In the genomic region with DNA sequence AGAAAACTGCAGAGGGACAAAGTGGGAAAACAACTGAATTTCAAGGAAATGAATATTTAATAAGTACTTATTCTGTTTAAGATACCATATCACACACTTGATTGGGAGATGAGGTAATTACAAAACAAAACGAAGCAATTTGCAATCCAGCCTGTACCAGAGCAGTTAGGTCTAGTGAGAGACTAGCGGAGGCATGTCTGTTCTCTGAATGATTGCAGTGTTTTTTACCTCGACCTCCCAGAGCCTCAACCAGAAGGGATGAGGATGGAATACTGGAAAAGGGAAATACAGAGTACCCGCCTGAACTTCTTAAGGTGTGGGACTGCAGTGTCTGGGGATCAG, we compare ENCODE assay signal across 8 cellular contexts. TPM values are rescaled to one million over a fixed set of nuclear protein-coding genes. Genes with fewer than 3 reads are reported as not detected.
DNase-seq lines count a peak whose midpoint lies in the region; ATAC-seq lines count a peak whose summit lies in the region.

No MANE protein-coding gene starts in this region.

- H3K4me1 ChIP-seq in muscle layer of duodenum (ENCODE audit: control insufficient read depth in 1 of 2, insufficient read depth in 2 of 2, low read length in 2 of 2) (peaks cover 0 to 20% of the 10 kb centered on the region in 2 donors), aorta (ENCODE audit: control insufficient read depth in 1 of 2, insufficient read depth in 2 of 2, low read length in 2 of 2) (peaks cover 0 to 10% of the 10 kb centered on the region in 2 donors)
- no peaks in the 10 kb centered on the region for H3K4me1 ChIP-seq in effector memory CD4-positive, alpha-beta T cell (ENCODE audit: control insufficient read depth, insufficient read depth, low read length, poor library complexity, severe bottlenecking)

- H3K36me3 ChIP-seq in muscle layer of duodenum (ENCODE audit: control insufficient read depth in 1 of 2, insufficient read depth in 2 of 2, low read length in 2 of 2), result no peaks in the 10 kb centered on the region
- H3K36me3 ChIP-seq in aorta (ENCODE audit: control insufficient read depth in 1 of 2, insufficient read depth in 2 of 2, low read length in 1 of 2), result no peaks in the 10 kb centered on the region
- H3K36me3 ChIP-seq in effector memory CD4-positive, alpha-beta T cell (ENCODE audit: control insufficient read depth, insufficient read depth, low read length), result no peaks in the 10 kb centered on the region

- no peak for DNase-seq in Right ventricle myocardium inferior (ENCODE audit: missing footprints)
- DNase-seq in cardiac septum (ENCODE audit: low spot score), result no peak
- DNase-seq in aorta, result no peak
- DNase-seq in NCI-H748 (lab: John Stamatoyannopoulos, UW; ENCODE audit: unreplicated experiment), result no peak
- DNase-seq in HUDEP-2 (lab: John Stamatoyannopoulos, UW; ENCODE audit: unreplicated experiment in 76 of 76), result no peak
- DNase-seq in effector memory CD4-positive, alpha-beta T cell, result no peak

- H3K27ac ChIP-seq in cingulate gyrus (ENCODE audit: low read depth, low read length) (peak overlapping the region; percentile 78), muscle layer of duodenum (ENCODE audit: low read length) (peak overlapping the region; percentile 11), aorta (ENCODE audit: low read depth in 1 of 2, low read length in 2 of 2) (peak overlapping the region; percentile 48 to 72)
- H3K27ac ChIP-seq in effector memory CD4-positive, alpha-beta T cell (ENCODE audit: insufficient read depth, low read length, poor library complexity, severe bottlenecking), result no peak overlapping the region

- WGBS in aorta, 2 donors, result 59 to 61% methylated on average over 4 of the region's 4 CpGs

- intact Hi-C loops in Right ventricle myocardium inferior (cut with DNase I), result loop anchor here (2.0 kb wide), 1 partner anchor 60 kb away; the partner anchor contains the start of gene PIK3CB
- intact Hi-C loops in cardiac septum (cut with DNase I), result loop anchor here (5.0 kb wide), 2 partner anchors 57 to 137 kb away; partner anchors contain the start of gene PIK3CB
- intact Hi-C loops in aorta (cut with DNase I), result no loop called here

- ATAC-seq in Right ventricle myocardium inferior (peak; percentile 14), aorta (ENCODE audit: low FRiP score) (no peak)

- no peaks in the 10 kb centered on the region for H3K9me3 ChIP-seq in muscle layer of duodenum (ENCODE audit: control insufficient read depth in 1 of 2, low read length in 2 of 2)
- no peaks in the 10 kb centered on the region for H3K9me3 ChIP-seq in aorta (ENCODE audit: control insufficient read depth, low read length)
- H3K9me3 ChIP-seq in effector memory CD4-positive, alpha-beta T cell (ENCODE audit: control insufficient read depth, low read length), result no peaks in the 10 kb centered on the region

- H3K4me3 ChIP-seq in muscle layer of duodenum (ENCODE audit: low read depth in 1 of 2, low read length in 2 of 2), result no peak overlapping the region
- H3K4me3 ChIP-seq in aorta (ENCODE audit: low read length in 2 of 2), result no peak overlapping the region
- H3K4me3 ChIP-seq in effector memory CD4-positive, alpha-beta T cell (ENCODE audit: insufficient read depth, low read depth, low read length, poor library complexity, severe bottlenecking), result no peak overlapping the region

- H3K27me3 ChIP-seq in muscle layer of duodenum (ENCODE audit: low read depth, low read length) (no peaks in the 10 kb centered on the region), aorta (ENCODE audit: control insufficient read depth in 1 of 2, insufficient read depth in 2 of 2, low read length in 1 of 2) (peaks cover 0 to 1% of the 10 kb centered on the region in 2 donors)
- no peaks in the 10 kb centered on the region for H3K27me3 ChIP-seq in effector memory CD4-positive, alpha-beta T cell (replicated peaks; ENCODE audit: control insufficient read depth, insufficient read depth, low read length, poor library complexity, severe bottlenecking)

RNA-seq across cellular contexts. Expression of gene PIK3CB, which starts 59.5 kb away (rescaled TPM):
- total RNA-seq in Right ventricle myocardium inferior (30.9 TPM), cardiac septum (26.1 TPM), aorta (10 to 100 TPM; 27.2 to 29.8 TPM)
- 10 to 100 TPM in 1 of 2 donors, 1 to 10 TPM in 1; 8.0 to 11.3 TPM for polyA plus RNA-seq in aorta

Comparison
In these comparisons a context has a peak if more than half of its experiments do, and no peak if none do; other contexts are left out.
1. intact Hi-C loops: an anchor here in Right ventricle myocardium inferior (2.0 kb wide) and cardiac septum (5.0 kb wide); none called in aorta.